Comparison of ENCODE assay signal across 26 cellular contexts in genomic region chr19:13993554-13994308, GRCh38. TPM values are rescaled to one million over a fixed set of nuclear protein-coding genes. Genes with fewer than 3 reads are reported as not detected.
DNase-seq lines count a peak whose midpoint lies in the region; ATAC-seq and TF ChIP-seq lines count a peak whose summit lies in the region.
"Had no signal": no experiment of that assay in that cellular context is flagged by ENCODE, and none has a peak within 500 bp of the region (broad histone marks: within the 10 kb centered on the region; RNA-seq: fewer than 3 reads in every experiment).

No MANE protein-coding gene starts in this region.

- no peaks in the 10 kb centered on the region for H3K27me3 ChIP-seq in BE2C
- H3K27me3 ChIP-seq: esophagus muscularis mucosa, SJCRH30, stomach had no signal

- peak overlapping the region; percentile 46 for H3K4me3 ChIP-seq in BE2C (ENCODE audit: low read depth, low read length)
- H3K4me3 ChIP-seq: esophagus muscularis mucosa, mucosa of descending colon, SJCRH30, smooth muscle cell, stomach had no signal

- H3K4me1 ChIP-seq in BE2C, result peaks cover 9% of the 10 kb centered on the region
- H3K4me1 ChIP-seq: SJCRH30, stomach had no signal

- intact Hi-C loops in Right ventricle myocardium superior (cut with DNase I), result no loop called here

- TF ChIP-seq CTCF in BE2C (IDR thresholded peaks at IDR 0.05; ENCODE audit: low read depth, low read length) (no peak), GM10266 (IDR thresholded peaks at IDR 0.05; ENCODE audit: control insufficient read depth, insufficient read depth, low read depth, missing control alignments) (no peak)

- peaks cover 6% of the 10 kb centered on the region; the same call in 1 of the 2 replicates for H3K36me3 ChIP-seq in BE2C
- H3K36me3 ChIP-seq: SJCRH30 had no signal

- H3K9me3 ChIP-seq in BE2C, result no peaks in the 10 kb centered on the region
- H3K9me3 ChIP-seq: mucosa of descending colon had no signal

- ATAC-seq in SK-N-SH treated with all-trans-retinoic acid at 6 μM for 48 hours (peak; percentile 64), GM18868 (IDR thresholded peaks at IDR 0.05; ENCODE audit: unreplicated experiment) (no peak), Right ventricle myocardium superior (ENCODE audit: poor library complexity) (no peak)
- ATAC-seq: left ventricle myocardium superior, mucosa of descending colon had no signal

- DNase-seq in BE2C (peak; percentile 63), GM10266 (ENCODE audit: extremely low spot score) (peak; percentile 11), fibroblast of peridontal ligament (ENCODE audit: extremely low read depth) (peak; percentile 18), HK-2 (ENCODE audit: unreplicated experiment) (no peak), NK-92 (lab: John Stamatoyannopoulos, UW; ENCODE audit: unreplicated experiment) (no peak), Right ventricle myocardium superior (no peak)
- DNase-seq: activated CD4-positive, alpha-beta T cell treated with anti-CD3 and anti-CD28 coated beads, Interleukin-2, amount 50 U/mL, for 1 hour; activated effector memory CD4-positive, alpha-beta T cell treated with anti-CD3 and anti-CD28 coated beads, Interleukin-2, amount 50 U/mL, for 16 hours; CD4-positive, alpha-beta memory T cell; glutamatergic neuron; left ventricle myocardium superior; mucosa of descending colon; NCI-H1694; NCI-H82; SJCRH30; stimulated activated CD4-positive, alpha-beta T cell treated with anti-CD3 and anti-CD28 coated beads, Interleukin-4, amount 100 ng/mL, for 1 hour; stomach; trophoblast cell; WERI-Rb-1 had no signal

TF ChIP-seq in SK-N-SH treated with all-trans-retinoic acid at 6 μM for 48 hours, 23 proteins besides CTCF, POLR2A, EP300 and RAD21:
- TF ChIP-seq ZFP3 (CRISPR knock-in tag; IDR thresholded peaks at IDR 0.05) (no peak), ZNF70 (CRISPR knock-in tag; IDR thresholded peaks at IDR 0.05) (no peak), TSHZ2 (CRISPR knock-in tag; IDR thresholded peaks at IDR 0.05) (peak; percentile 35; the same call in 1 of the 2 replicates), TOX (CRISPR knock-in tag; IDR thresholded peaks at IDR 0.05; ENCODE audit: borderline replicate concordance) (no peak), ESRRG (CRISPR knock-in tag; IDR thresholded peaks at IDR 0.05) (no peak), ZNF565 (CRISPR knock-in tag; conservative IDR thresholded peaks at IDR 0.05; ENCODE audit: low read depth) (no peak), SNAI2 (CRISPR knock-in tag; IDR thresholded peaks at IDR 0.05) (no peak), CREB5 (CRISPR knock-in tag; IDR thresholded peaks at IDR 0.05; ENCODE audit: low read depth) (no peak)

RNA-seq across cellular contexts. Expression of gene RFX1, which starts 12.4 kb away (rescaled TPM):
- 19.7 TPM for polyA plus RNA-seq in BE2C (2012; ENCODE audit: insufficient read depth, insufficient read length, low read depth)
- 13.0 TPM for total RNA-seq in Right ventricle myocardium superior

RNA-seq across cellular contexts. Expression of gene RLN3, which starts 34.2 kb away (rescaled TPM):
- not detected for polyA plus RNA-seq in BE2C (2012; ENCODE audit: insufficient read depth, insufficient read length, low read depth)
- total RNA-seq in Right ventricle myocardium superior, result not detected
- total RNA-seq: cardiac septum; CD4-positive, alpha-beta memory T cell; esophagus muscularis mucosa; left ventricle myocardium superior; mucosa of descending colon; SJCRH30; smooth muscle cell; stomach; T-helper 2 cell treated with Interferon-gamma antibody and Interleukin-4, amounts not matched to agents 100 ng/mL and 5 ng/mL, for 36 hours had no signal
- polyA plus RNA-seq: smooth muscle cell, stomach had no signal

RNA-seq across cellular contexts. Expression of gene IL27RA, which starts 37.8 kb away (rescaled TPM):
- polyA plus RNA-seq in BE2C (2012; ENCODE audit: insufficient read depth, insufficient read length, low read depth), result 2.5 TPM
- 5.3 TPM for total RNA-seq in Right ventricle myocardium superior

RNA-seq across cellular contexts. Expression of gene DCAF15, which starts 41.4 kb away (rescaled TPM):
- 160 TPM for polyA plus RNA-seq in BE2C (2012; ENCODE audit: insufficient read depth, insufficient read length, low read depth)
- 15.4 TPM for total RNA-seq in Right ventricle myocardium superior

RNA-seq across cellular contexts. Expression of gene PODNL1, which starts 55.5 kb away (rescaled TPM):
- 1.9 TPM for polyA plus RNA-seq in BE2C (2012; ENCODE audit: insufficient read depth, insufficient read length, low read depth)
- 3.1 TPM for total RNA-seq in Right ventricle myocardium superior
- total RNA-seq: CD4-positive, alpha-beta memory T cell; stomach; T-helper 2 cell treated with Interferon-gamma antibody and Interleukin-4, amounts not matched to agents 100 ng/mL and 5 ng/mL, for 36 hours had no signal
- polyA plus RNA-seq: CD4-positive, alpha-beta memory T cell; IgD-negative memory B cell had no signal

Comparison
In these comparisons a context has a peak if more than half of its experiments do, and no peak if none do; other contexts are left out.
1. DNase-seq: peak in BE2C (single experiment), GM10266 (single experiment) and fibroblast of peridontal ligament (single experiment); none in HK-2 (single experiment), NK-92 (single experiment) and Right ventricle myocardium superior (single experiment).